In genomic region chr5:179553006-179553405, GRCh38 we compare ENCODE assay signal across 21 cellular contexts. TPM values are rescaled to one million over a fixed set of nuclear protein-coding genes. Genes with fewer than 3 reads are reported as not detected.
DNase-seq lines count a peak whose midpoint lies in the region; ATAC-seq, FAIRE-seq and TF ChIP-seq lines count a peak whose summit lies in the region.
"Had no signal": no experiment of that assay in that cellular context is flagged by ENCODE, and none has a peak within 500 bp of the region (broad histone marks: within the 10 kb centered on the region; RNA-seq: fewer than 3 reads in every experiment).

No MANE protein-coding gene starts in this region.

- no peaks in the 10 kb centered on the region for H3K9me1 ChIP-seq in keratinocyte (ENCODE audit: control insufficient read depth, extremely low read depth, insufficient read depth, low read length)

- DNase-seq in activated naive CD4-positive, alpha-beta T cell treated with anti-CD3 and anti-CD28 coated beads for 36 hours = no peak
- no peak for DNase-seq in RWPE1 (ENCODE audit: low spot score)
- DNase-seq in keratinocyte (ENCODE audit: low read depth, low spot score) = no peak
- peak in 1 of 2 donors; percentile 74 for DNase-seq in suprapubic skin (ENCODE audit: low spot score in 2 of 2)
- DNase-seq in H7 = no peak
- DNase-seq in MM.1S = no peak
- DNase-seq: activated CD4-positive, alpha-beta T cell treated with anti-CD3 and anti-CD28 coated beads, Interleukin-2, amount 50 U/mL, for 48 hours; activated naive CD4-positive, alpha-beta T cell treated with anti-CD3 and anti-CD28 coated beads, Interleukin-2, amount 50 U/mL, for 16 hours; DMS 273 treated with DMSO at 0.1 percent for 48 hours; effector memory CD8-positive, alpha-beta T cell; GF-D8; KG1; left ventricle myocardium superior; NCI-H1048; NCI-H2029; NCI-H446; NK-92 treated with Interleukin-12 subunit alpha and Interleukin-12 subunit beta, amount 100 ng/mL, for 24 hours; RPMI8226 had no signal

- CTCF ChIA-PET in activated naive CD4-positive, alpha-beta T cell treated with anti-CD3 and anti-CD28 coated beads for 36 hours (lab: Charles Lee) = no interaction called here
- CTCF ChIA-PET in RWPE1 (lab: Yijun Ruan, JAX) = no interaction called here

- peaks cover 6% of the 10 kb centered on the region for H3K36me3 Mint-ChIP-seq in activated naive CD4-positive, alpha-beta T cell treated with anti-CD3 and anti-CD28 coated beads, Interleukin-2, amount 50 U/mL, for 24 hours
- H3K36me3 Mint-ChIP-seq in activated naive CD4-positive, alpha-beta T cell treated with anti-CD3 and anti-CD28 coated beads for 36 hours (ENCODE audit: low read depth) = peaks cover 19% of the 10 kb centered on the region

- TF ChIP-seq POLR2A in suprapubic skin (IDR thresholded peaks at IDR 0.05) = no peak

- no peaks in the 10 kb centered on the region for H3K27me3 ChIP-seq in keratinocyte (ENCODE audit: control insufficient read depth, extremely low read depth, insufficient read depth, low read length)
- H3K27me3 ChIP-seq in suprapubic skin = no peaks in the 10 kb centered on the region
- H3K27me3 ChIP-seq in H7 (ENCODE audit: control insufficient read depth, insufficient read depth, low read length) = no peaks in the 10 kb centered on the region
- no peaks in the 10 kb centered on the region for H3K27me3 ChIP-seq in MM.1S (replicated peaks; ENCODE audit: insufficient read depth, low read length)

- TF ChIP-seq CTCF in RWPE1 (conservative IDR thresholded peaks at IDR 0.05; ENCODE audit: low read depth) (no peak), keratinocyte (optimal IDR thresholded peaks at IDR 0.05 in 1 of 3, IDR thresholded peaks at IDR 0.05 in 1 of 3, conservative IDR thresholded peaks at IDR 0.05 in 1 of 3; ENCODE audit: extremely low read depth in 1 of 3, insufficient read depth in 2 of 3, low read length in 3 of 3) (no peak), suprapubic skin (IDR thresholded peaks at IDR 0.05) (no peak), MM.1S (IDR thresholded peaks at IDR 0.05; ENCODE audit: low read length) (no peak)

- peak overlapping the region; percentile 67 for H3K27ac ChIP-seq in RWPE1
- no peak overlapping the region for H3K27ac ChIP-seq in keratinocyte (ENCODE audit: control insufficient read depth, insufficient read depth, low read length)
- H3K27ac ChIP-seq in suprapubic skin = peak overlapping the region; percentile 10
- no peak overlapping the region for H3K27ac ChIP-seq in MM.1S (ENCODE audit: low read length)

- H4K20me1 ChIP-seq in keratinocyte (ENCODE audit: control insufficient read depth, extremely low read depth, insufficient read depth, low read length) (no peaks in the 10 kb centered on the region), MM.1S (ENCODE audit: insufficient read depth, low read length) (no peaks in the 10 kb centered on the region)

- H3K4me3 Mint-ChIP-seq in activated naive CD4-positive, alpha-beta T cell treated with anti-CD3 and anti-CD28 coated beads, Interleukin-2, amount 50 U/mL, for 24 hours = peak overlapping the region; percentile 33
- H3K4me3 Mint-ChIP-seq in activated naive CD4-positive, alpha-beta T cell treated with anti-CD3 and anti-CD28 coated beads for 36 hours = no peak overlapping the region

- no peaks in the 10 kb centered on the region for H3K9me3 ChIP-seq in keratinocyte (ENCODE audit: control insufficient read depth, low read depth, low read length)
- H3K9me3 ChIP-seq in suprapubic skin = no peaks in the 10 kb centered on the region
- no peaks in the 10 kb centered on the region for H3K9me3 ChIP-seq in MM.1S (replicated peaks; ENCODE audit: insufficient read depth, low read length)

- no peak for ATAC-seq in HG03039 (IDR thresholded peaks at IDR 0.05; ENCODE audit: unreplicated experiment)
- ATAC-seq: effector memory CD8-positive, alpha-beta T cell; left ventricle myocardium superior had no signal

- FAIRE-seq in keratinocyte (lab: Jason Lieb, UNC) = no peak

- H3K4me2 ChIP-seq in keratinocyte (ENCODE audit: control insufficient read depth, extremely low read depth, insufficient read depth, low read depth, low read length) (peak overlapping the region; percentile 30), MM.1S (ENCODE audit: low read depth, low read length) (no peak overlapping the region)

- H3F3A ChIP-seq in MM.1S (ENCODE audit: insufficient read depth, low read length) = no peaks in the 10 kb centered on the region

- no peak for TF ChIP-seq EP300 in suprapubic skin (IDR thresholded peaks at IDR 0.05)

- peaks cover 43% of the 10 kb centered on the region for H3K4me1 Mint-ChIP-seq in activated naive CD4-positive, alpha-beta T cell treated with anti-CD3 and anti-CD28 coated beads, Interleukin-2, amount 50 U/mL, for 24 hours
- peaks cover 35% of the 10 kb centered on the region for H3K4me1 Mint-ChIP-seq in activated naive CD4-positive, alpha-beta T cell treated with anti-CD3 and anti-CD28 coated beads for 36 hours (ENCODE audit: low read depth)

- no peaks in the 10 kb centered on the region for H3K9me2 ChIP-seq in MM.1S (replicated peaks; ENCODE audit: insufficient read depth, low read length)

- POLR2A ChIA-PET in RWPE1 (lab: Yijun Ruan, JAX; ENCODE audit: low non-redundant PET) = no interaction called here

- intact Hi-C loops in activated naive CD4-positive, alpha-beta T cell treated with anti-CD3 and anti-CD28 coated beads for 36 hours (cut with micrococcal nuclease) = loop anchor here (5.0 to 10.0 kb wide), 2 partner anchors 522 to 926 kb away; partner anchors contain the start of genes CLK4 and RNF130

- dilution Hi-C loops in keratinocyte (cut with MboI; ENCODE audit: extremely low pct_ligation_motif_present, low sequenced_read_pairs) = no loop called here

- H3K4me1 ChIP-seq in keratinocyte (ENCODE audit: control insufficient read depth, extremely low read depth, insufficient read depth, low read length) (peaks cover 17% of the 10 kb centered on the region), suprapubic skin (peaks cover 44% of the 10 kb centered on the region), MM.1S (ENCODE audit: low read length) (no peaks in the 10 kb centered on the region)

- no peaks in the 10 kb centered on the region for H3K36me3 ChIP-seq in keratinocyte (ENCODE audit: control insufficient read depth in 2 of 2, extremely low read depth in 1 of 2, insufficient read depth in 2 of 2, low read length in 2 of 2)
- no peaks in the 10 kb centered on the region for H3K36me3 ChIP-seq in suprapubic skin
- no peaks in the 10 kb centered on the region for H3K36me3 ChIP-seq in H7 (replicated peaks; ENCODE audit: control insufficient read depth, insufficient read depth, low read length)
- no peaks in the 10 kb centered on the region for H3K36me3 ChIP-seq in MM.1S (replicated peaks; ENCODE audit: insufficient read depth, low read length)

- no peak overlapping the region for H3K27ac Mint-ChIP-seq in activated naive CD4-positive, alpha-beta T cell treated with anti-CD3 and anti-CD28 coated beads, Interleukin-2, amount 50 U/mL, for 24 hours
- H3K27ac Mint-ChIP-seq in activated naive CD4-positive, alpha-beta T cell treated with anti-CD3 and anti-CD28 coated beads for 36 hours = no peak overlapping the region

- no peaks in the 10 kb centered on the region for H3K9me3 Mint-ChIP-seq in activated naive CD4-positive, alpha-beta T cell treated with anti-CD3 and anti-CD28 coated beads, Interleukin-2, amount 50 U/mL, for 24 hours
- no peaks in the 10 kb centered on the region for H3K9me3 Mint-ChIP-seq in activated naive CD4-positive, alpha-beta T cell treated with anti-CD3 and anti-CD28 coated beads for 36 hours
- H3K9me3 Mint-ChIP-seq: CD14-positive monocyte; effector memory CD8-positive, alpha-beta T cell had no signal

- H3K4me3 ChIP-seq in keratinocyte (ENCODE audit: control insufficient read depth in 2 of 3, extremely low read depth in 1 of 3, insufficient read depth in 2 of 3, low read depth in 1 of 3, low read length in 3 of 3) = no peak overlapping the region
- no peak overlapping the region for H3K4me3 ChIP-seq in suprapubic skin
- no peak overlapping the region for H3K4me3 ChIP-seq in H7 (ENCODE audit: insufficient read depth, low read depth, low read length)
- no peak overlapping the region for H3K4me3 ChIP-seq in MM.1S (ENCODE audit: low read length)

- no peak overlapping the region for H2AFZ ChIP-seq in keratinocyte (ENCODE audit: control insufficient read depth, low read length)
- H2AFZ ChIP-seq in MM.1S (ENCODE audit: low read length) = no peak overlapping the region

- WGBS in suprapubic skin = 91% methylated on average over 4 of the region's 4 CpGs

- H3K9ac ChIP-seq in keratinocyte (ENCODE audit: control insufficient read depth, extremely low read depth, insufficient read depth, low read length) (no peak overlapping the region), MM.1S (ENCODE audit: low read length) (no peak overlapping the region)

- no peaks in the 10 kb centered on the region for H3K27me3 Mint-ChIP-seq in activated naive CD4-positive, alpha-beta T cell treated with anti-CD3 and anti-CD28 coated beads, Interleukin-2, amount 50 U/mL, for 24 hours
- no peaks in the 10 kb centered on the region for H3K27me3 Mint-ChIP-seq in activated naive CD4-positive, alpha-beta T cell treated with anti-CD3 and anti-CD28 coated beads for 36 hours (ENCODE audit: low read depth)
- H3K27me3 Mint-ChIP-seq: effector memory CD8-positive, alpha-beta T cell had no signal

- H3K79me2 ChIP-seq in keratinocyte (ENCODE audit: control insufficient read depth, insufficient read depth, low read length) (peaks cover 42% of the 10 kb centered on the region), MM.1S (ENCODE audit: low read length) (peaks cover 66% of the 10 kb centered on the region)

RNA-seq across cellular contexts. Expression of gene RUFY1, which starts 2.7 kb away (rescaled TPM):
- 10 to 100 TPM; 27.8 to 31.0 TPM for total RNA-seq in activated naive CD4-positive, alpha-beta T cell treated with anti-CD3 and anti-CD28 coated beads for 36 hours
- 21.4 to 25.2 TPM (median 21.9 TPM) in 3 replicates for polyA plus RNA-seq in keratinocyte
- polyA plus RNA-seq in keratinocyte (2011; ENCODE audit: low read depth) = 73.5 TPM
- 21.0 and 22.1 TPM in 2 replicates for polyA plus RNA-seq in keratinocyte (2011; cell fraction: cytosol; rRNA removed)
- 29.8 and 31.0 TPM in 2 replicates for polyA plus RNA-seq in keratinocyte (2011; cell fraction: nucleus; rRNA removed)
- 23.4 and 25.0 TPM in 2 replicates for polyA plus RNA-seq in keratinocyte (2012; ENCODE audit: low replicate concordance)
- polyA minus RNA-seq in keratinocyte = 15.7 to 21.4 TPM (median 17.0 TPM) in 3 replicates
- polyA minus RNA-seq in keratinocyte (2011; cell fraction: cytosol; rRNA and poly(A)+ RNA removed) = 20.9 TPM
- 20.5 and 21.5 TPM in 2 replicates for polyA minus RNA-seq in keratinocyte (2011; cell fraction: nucleus; rRNA and poly(A)+ RNA removed)
- total RNA-seq in suprapubic skin = 10 to 100 TPM; 37.8 to 61.3 (median 55.0) TPM
- total RNA-seq in H7 (2014; rRNA removed; shearing (Covaris generic)) = 25.5 and 27.5 TPM in 2 replicates

Comparison
In these comparisons a context has a peak if more than half of its experiments do, and no peak if none do; other contexts are left out.
1. H3K27ac ChIP-seq: peak in RWPE1 (single experiment) and suprapubic skin (single experiment); none in keratinocyte (single experiment) and MM.1S (single experiment).